ENCODE assay signal across 19 cellular contexts in the genomic region with DNA sequence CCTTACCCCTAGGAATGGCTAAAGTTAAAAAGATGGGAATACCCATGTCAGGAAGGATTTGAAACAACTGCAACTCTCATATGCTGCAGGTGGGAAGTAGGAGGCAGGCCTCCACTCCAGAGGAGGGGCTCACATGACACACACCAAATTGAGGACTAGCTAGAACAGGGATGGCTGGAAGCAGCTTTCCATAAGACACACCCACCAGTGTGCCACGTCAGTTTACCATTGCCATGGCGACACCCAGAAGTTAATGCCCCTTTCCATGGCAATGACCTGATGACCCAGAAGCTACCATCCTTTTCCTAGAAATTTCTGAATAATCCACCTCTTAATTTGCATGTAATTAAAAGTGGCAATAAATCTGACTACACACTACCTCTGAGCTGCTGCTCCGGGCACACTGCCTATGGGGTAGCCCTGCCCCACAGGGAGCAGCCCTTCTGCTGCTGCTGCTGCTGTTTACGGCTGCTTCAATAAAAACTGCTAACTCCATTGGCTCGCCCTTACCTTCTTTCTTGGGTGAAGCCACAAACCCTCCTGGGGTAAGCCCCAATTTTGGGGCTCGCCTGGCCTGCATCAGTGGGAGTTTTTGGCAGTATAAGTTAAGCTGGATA.
A peak's percentile ranks its signal among the peaks of the same experiment; 100 is the strongest.
DNase-seq lines count a peak whose midpoint lies in the region; ATAC-seq and TF ChIP-seq lines count a peak whose summit lies in the region.
"Had no signal": no experiment of that assay in that cellular context is flagged by ENCODE, and none has a peak within 500 bp of the region (broad histone marks: within the 10 kb centered on the region; RNA-seq: fewer than 3 reads in every experiment).

No MANE protein-coding gene starts in this region.

- no peak overlapping the region for H3K27ac ChIP-seq in HEK293 (ENCODE audit: extremely low read depth, low read depth, low read length)
- H3K27ac ChIP-seq in lower lobe of right lung, result no peak overlapping the region
- H3K27ac ChIP-seq: GM23248 had no signal

- CTCF ChIA-PET in HEK293 (lab: Yijun Ruan, JAX), result interaction anchor here (0.6 kb wide), 1 partner anchor 119 kb away, joined by 3 read pairs; no protein-coding TSS in a partner anchor

- in situ Hi-C loops in SK-MEL-5 (cut with HindIII; ENCODE audit: low pct_unique_long_range_greater_than_20kb, low sequenced_read_pairs), result no loop called here

- POLR2A ChIA-PET in HEK293 (lab: Yijun Ruan, JAX), result no interaction called here

- peaks cover 14 to 24% of the 10 kb centered on the region in 2 donors for H3K36me3 Mint-ChIP-seq in CD14-positive monocyte
- H3K36me3 Mint-ChIP-seq in activated naive CD4-positive, alpha-beta T cell treated with anti-CD3 and anti-CD28 coated beads, Interleukin-2, amount 50 U/mL, for 72 hours, result peaks cover 0 to 4% of the 10 kb centered on the region in 2 donors
- H3K36me3 Mint-ChIP-seq: CD4-positive, CD25-positive, alpha-beta regulatory T cell had no signal

- peaks cover 0 to 2% (median 0%) of the 10 kb centered on the region in 7 donors for H3K9me3 Mint-ChIP-seq in CD14-positive monocyte
- no peaks in the 10 kb centered on the region for H3K9me3 Mint-ChIP-seq in activated naive CD4-positive, alpha-beta T cell treated with anti-CD3 and anti-CD28 coated beads, Interleukin-2, amount 50 U/mL, for 72 hours
- H3K9me3 Mint-ChIP-seq: CD4-positive, CD25-positive, alpha-beta regulatory T cell had no signal

- no peaks in the 10 kb centered on the region for H3K36me3 ChIP-seq in HEK293 (ENCODE audit: control insufficient read depth in 2 of 2, insufficient read depth in 1 of 2, low read length in 2 of 2)
- H3K36me3 ChIP-seq in lower lobe of right lung, result no peaks in the 10 kb centered on the region
- H3K36me3 ChIP-seq: BE2C had no signal

- H3K4me3 ChIP-seq in HEK293 (ENCODE audit: low read depth, low read length) (no peak overlapping the region), lower lobe of right lung (no peak overlapping the region)
- H3K4me3 ChIP-seq: GM12878, GM23248 had no signal

- H3K4me1 ChIP-seq in HEK293 (ENCODE audit: control insufficient read depth, insufficient read depth, low read length) (no peaks in the 10 kb centered on the region), lower lobe of right lung (no peaks in the 10 kb centered on the region)
- H3K4me1 ChIP-seq: BE2C had no signal

- ATAC-seq in lower lobe of right lung, result no peak
- no peak for ATAC-seq in activated naive CD4-positive, alpha-beta T cell treated with anti-CD3 and anti-CD28 coated beads, Interleukin-2, amount 50 U/mL, for 72 hours
- ATAC-seq: GM12878 had no signal

- H3K4me1 Mint-ChIP-seq in CD14-positive monocyte, result no peaks in the 10 kb centered on the region

- H3K9me3 ChIP-seq in HEK293 (ENCODE audit: control insufficient read depth, insufficient read depth, low read depth, low read length) (no peaks in the 10 kb centered on the region), lower lobe of right lung (no peaks in the 10 kb centered on the region)
- H3K9me3 ChIP-seq: BE2C had no signal

- H3K4me3 Mint-ChIP-seq in CD14-positive monocyte, result no peak overlapping the region
- H3K4me3 Mint-ChIP-seq: CD4-positive, CD25-positive, alpha-beta regulatory T cell had no signal

- no peak for TF ChIP-seq CTCF in CD14-positive monocyte (IDR thresholded peaks at IDR 0.05)
- TF ChIP-seq CTCF in HEK293 (tag by site-specific recombination; IDR thresholded peaks at IDR 0.05), result no peak
- no peak for TF ChIP-seq CTCF in lower lobe of right lung (IDR thresholded peaks at IDR 0.05)

- no peaks in the 10 kb centered on the region for H3K27me3 ChIP-seq in lower lobe of right lung (ENCODE audit: low read depth)
- H3K27me3 ChIP-seq: BE2C had no signal

- DNase-seq in CD14-positive monocyte (ENCODE audit: low spot score) (peak; percentile 11), SK-MEL-5 (ENCODE audit: low read depth, low spot score) (peak; percentile 22), lower lobe of right lung (peak; percentile 14), amniotic stem cell (lab: John Stamatoyannopoulos, UW) (no peak), GOT3 (lab: John Stamatoyannopoulos, UW) (no peak)
- no peak for DNase-seq in activated CD8-positive, alpha-beta memory T cell treated with anti-CD3 and anti-CD28 coated beads, Interleukin-2, amount 50 U/mL, for 48 hours
- DNase-seq in activated naive CD4-positive, alpha-beta T cell treated with anti-CD3 and anti-CD28 coated beads, Interleukin-2, amount 50 U/mL, for 72 hours (ENCODE audit: low spot score in 2 of 2), result no peak
- DNase-seq: BE2C; CD4-positive, CD25-positive, alpha-beta regulatory T cell; DND-41; GM23248; HCEC 1CT; IMR-90; Karpas-422; NCI-H1694; NCI-H2081; Right ventricle myocardium superior had no signal

- H3K27ac Mint-ChIP-seq in CD14-positive monocyte, result no peak overlapping the region
- H3K27ac Mint-ChIP-seq in activated naive CD4-positive, alpha-beta T cell treated with anti-CD3 and anti-CD28 coated beads, Interleukin-2, amount 50 U/mL, for 72 hours, result no peak overlapping the region

- peaks cover 3 to 6% (median 6%) of the 10 kb centered on the region in 3 donors for H3K27me3 Mint-ChIP-seq in CD14-positive monocyte (ENCODE audit: low read depth in 3 of 3)
- H3K27me3 Mint-ChIP-seq: CD4-positive, CD25-positive, alpha-beta regulatory T cell had no signal

- intact Hi-C loops in CD14-positive monocyte (cut with micrococcal nuclease), result no loop called here
- intact Hi-C loops in lower lobe of right lung (cut with DNase I), result no loop called here

TF ChIP-seq in HEK293, 187 proteins besides CTCF, POLR2A, EP300 and RAD21:
- TF ChIP-seq ZNF311 (tag by site-specific recombination; IDR thresholded peaks at IDR 0.05; ENCODE audit: borderline replicate concordance), result no peak
- TF ChIP-seq KLF9 (tag by site-specific recombination; IDR thresholded peaks at IDR 0.05; ENCODE audit: low read depth), result peak; percentile 32; the same call in 1 of the 2 replicates
- TF ChIP-seq KLF10 (tag by site-specific recombination; IDR thresholded peaks at IDR 0.05), result peak; percentile 27; the same call in 1 of the 2 replicates
- TF ChIP-seq GLIS1 (tag by site-specific recombination; IDR thresholded peaks at IDR 0.05), result peak; percentile 63
- peak; percentile 12; the same call in 1 of the 2 replicates for TF ChIP-seq ZIC2 (tag by site-specific recombination; IDR thresholded peaks at IDR 0.05)
- TF ChIP-seq, protein P1, sequence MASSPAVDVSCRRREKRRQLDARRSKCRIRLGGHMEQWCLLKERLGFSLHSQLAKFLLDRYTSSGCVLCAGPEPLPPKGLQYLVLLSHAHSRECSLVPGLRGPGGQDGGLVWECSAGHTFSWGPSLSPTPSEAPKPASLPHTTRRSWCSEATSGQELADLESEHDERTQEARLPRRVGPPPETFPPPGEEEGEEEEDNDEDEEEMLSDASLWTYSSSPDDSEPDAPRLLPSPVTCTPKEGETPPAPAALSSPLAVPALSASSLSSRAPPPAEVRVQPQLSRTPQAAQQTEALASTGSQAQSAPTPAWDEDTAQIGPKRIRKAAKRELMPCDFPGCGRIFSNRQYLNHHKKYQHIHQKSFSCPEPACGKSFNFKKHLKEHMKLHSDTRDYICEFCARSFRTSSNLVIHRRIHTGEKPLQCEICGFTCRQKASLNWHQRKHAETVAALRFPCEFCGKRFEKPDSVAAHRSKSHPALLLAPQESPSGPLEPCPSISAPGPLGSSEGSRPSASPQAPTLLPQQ (tag by site-specific recombination; IDR thresholded peaks at IDR 0.05), result no peak
- no peak for TF ChIP-seq ZNF596 (tag by site-specific recombination; IDR thresholded peaks at IDR 0.05)
- no peak for TF ChIP-seq SP7 (tag by site-specific recombination; IDR thresholded peaks at IDR 0.05)
- TF ChIP-seq ZNF792 (tag by site-specific recombination; IDR thresholded peaks at IDR 0.05), result no peak
- TF ChIP-seq ZNF169 (tag by site-specific recombination; IDR thresholded peaks at IDR 0.05), result no peak

Comparison
In these comparisons a context has a peak if more than half of its experiments do, and no peak if none do; other contexts are left out.
1. DNase-seq: peak in CD14-positive monocyte (single experiment), SK-MEL-5 (single experiment) and lower lobe of right lung (single experiment); none in activated CD8-positive, alpha-beta memory T cell treated with anti-CD3 and anti-CD28 coated beads, Interleukin-2, amount 50 U/mL, for 48 hours (single experiment), amniotic stem cell (single experiment), GOT3 (single experiment) and activated naive CD4-positive, alpha-beta T cell treated with anti-CD3 and anti-CD28 coated beads, Interleukin-2, amount 50 U/mL, for 72 hours (0 of 2).